Comparison of ENCODE assay signal across 1 cellular context in the genomic region with DNA sequence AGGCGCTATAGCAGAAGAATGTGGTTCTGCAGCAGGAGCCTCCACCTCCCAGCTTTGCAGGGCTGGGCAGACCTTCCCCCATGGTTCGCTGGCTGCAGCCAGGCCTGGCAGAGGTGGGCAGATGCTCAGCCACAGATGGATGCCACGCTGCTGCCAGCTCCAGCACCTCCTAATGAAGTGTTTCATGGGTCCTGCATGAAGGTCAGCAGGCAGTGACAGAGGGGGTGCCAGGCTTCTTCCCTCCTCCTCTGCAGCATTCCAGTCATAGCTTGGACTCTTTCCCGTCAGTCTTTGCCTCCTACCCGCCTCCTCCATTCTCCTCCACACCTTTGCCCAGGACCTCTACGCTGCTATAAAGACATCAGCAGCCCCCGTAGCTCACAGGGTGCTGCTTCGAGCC.
TF ChIP-seq lines count a peak whose summit lies in the region.

No MANE protein-coding gene starts in this region.

TF ChIP-seq in H1, 55 proteins besides CTCF, POLR2A, EP300 and RAD21 (continued from another document):
- TF ChIP-seq KDM1A (IDR thresholded peaks at IDR 0.05; ENCODE audit: borderline replicate concordance, low read length) (no peak), BACH1 (IDR thresholded peaks at IDR 0.05; ENCODE audit: low read length) (no peak), ATF3 (IDR thresholded peaks at IDR 0.05; ENCODE audit: insufficient read depth, low read depth, low read length) (no peak), ASH2L (IDR thresholded peaks at IDR 0.05; ENCODE audit: low read length) (no peak), HDAC6 (IDR thresholded peaks at IDR 0.05; ENCODE audit: low read depth, low read length) (no peak), TAF1 (IDR thresholded peaks at IDR 0.05; ENCODE audit: low read depth, low read length) (no peak)
TF ChIP-seq in H1: peak in this region for 0.
